In genomic region chr17:4412933-4413831, GRCh38 we compare ENCODE assay signal across 8 cellular contexts.
DNase-seq lines count a peak whose midpoint lies in the region; ATAC-seq and TF ChIP-seq lines count a peak whose summit lies in the region.

No MANE protein-coding gene starts in this region.

- H3K4me3 ChIP-seq in DOHH2 (ENCODE audit: low read length) (peak overlapping the region; percentile 63), cardiac fibroblast (replicated peaks in 1 of 2; ENCODE audit: low read depth in 2 of 2, low read length in 2 of 2) (no peak overlapping the region)

- no peak overlapping the region for H3K27ac ChIP-seq in DOHH2 (ENCODE audit: low read depth, low read length)

- H3K4me2 ChIP-seq in DOHH2 (ENCODE audit: low read length), result peak overlapping the region; percentile 73

- peak; percentile 77 for ATAC-seq in HG03175 (IDR thresholded peaks at IDR 0.05; ENCODE audit: unreplicated experiment)
- ATAC-seq in activated CD4-positive, CD25-positive, alpha-beta regulatory T cell treated with anti-CD3 and anti-CD28 coated beads, Interleukin-2, amount 50 U/mL, for 24 hours, result peak; percentile 90 to 95
- no peak for ATAC-seq in GM21381 (IDR thresholded peaks at IDR 0.05; ENCODE audit: unreplicated experiment)

- DNase-seq in NCI-H524 (lab: John Stamatoyannopoulos, UW), result peak; percentile 80 to 84
- DNase-seq in cardiac fibroblast (ENCODE audit: low read depth in 2 of 2), result peak; percentile 93
- DNase-seq in kidney glomerular epithelial cell (lab: John Stamatoyannopoulos, UW), result peak; percentile 84
- DNase-seq in stimulated activated CD4-positive, alpha-beta T cell treated with anti-CD3 and anti-CD28 coated beads, Interleukin-1b, Interleukin-23, amount 100 ng/mL, for 24 hours (ENCODE audit: low read depth in 4 of 4, low spot score in 1 of 4), result peak; percentile 84 to 96 (median 90)

- no peaks in the 10 kb centered on the region for H3K36me3 ChIP-seq in DOHH2 (ENCODE audit: control insufficient read depth, low read length)

- H3K9me2 ChIP-seq in DOHH2 (replicated peaks; ENCODE audit: control insufficient read depth, low read length), result no peaks in the 10 kb centered on the region

- H4K20me1 ChIP-seq in DOHH2 (ENCODE audit: control insufficient read depth, insufficient read depth, low read depth, low read length), result no peaks in the 10 kb centered on the region

- no peaks in the 10 kb centered on the region for H3K79me2 ChIP-seq in DOHH2 (ENCODE audit: control insufficient read depth, low read length)

- H3F3A ChIP-seq in DOHH2 (ENCODE audit: control insufficient read depth, insufficient read depth), result peaks cover 6% of the 10 kb centered on the region; the same call in 1 of the 2 replicates

- H3K27me3 ChIP-seq in DOHH2 (ENCODE audit: control insufficient read depth, low read length), result no peaks in the 10 kb centered on the region

- TF ChIP-seq CTCF in DOHH2 (IDR thresholded peaks at IDR 0.05; ENCODE audit: low read depth, low read length, poor library complexity, severe bottlenecking) (peak; percentile 88), cardiac fibroblast (IDR thresholded peaks at IDR 0.05; ENCODE audit: low read depth, low read length) (peak; percentile 88)

- H3K4me1 ChIP-seq in DOHH2 (ENCODE audit: control insufficient read depth, low read length), result peaks cover 14% of the 10 kb centered on the region

- H3K9me3 ChIP-seq in DOHH2 (ENCODE audit: control insufficient read depth, insufficient read depth, low read length), result no peaks in the 10 kb centered on the region
